Comparison of ENCODE assay signal across 1 cellular context in genomic region chr17:61461967-61462733, GRCh38.
TF ChIP-seq lines count a peak whose summit lies in the region.

No MANE protein-coding gene starts in this region.

TF ChIP-seq in IMR-90, 13 proteins besides CTCF, POLR2A, EP300 and RAD21 (continued from another document):
- no peak for TF ChIP-seq MAZ (IDR thresholded peaks at IDR 0.05; ENCODE audit: borderline replicate concordance, low read depth, low read length)
- TF ChIP-seq CEBPB (IDR thresholded peaks at IDR 0.05; ENCODE audit: low read depth, low read length) = no peak
- no peak for TF ChIP-seq BHLHE40 (IDR thresholded peaks at IDR 0.05; ENCODE audit: low read depth, low read length)
- no peak for TF ChIP-seq FOS (IDR thresholded peaks at IDR 0.05; ENCODE audit: low read depth, low read length)
- no peak for TF ChIP-seq CHD1 (IDR thresholded peaks at IDR 0.05; ENCODE audit: low read depth, low read length)
- TF ChIP-seq RFX5 (IDR thresholded peaks at IDR 0.05; ENCODE audit: low read depth, low read length) = no peak
- TF ChIP-seq SMC3 (IDR thresholded peaks at IDR 0.05; ENCODE audit: low read depth, low read length) = no peak
- no peak for TF ChIP-seq MXI1 (IDR thresholded peaks at IDR 0.05; ENCODE audit: borderline replicate concordance, low read depth, low read length)
- TF ChIP-seq RCOR1 (IDR thresholded peaks at IDR 0.05; ENCODE audit: insufficient replicate concordance, low read length) = no peak
- TF ChIP-seq ELK1 (IDR thresholded peaks at IDR 0.05; ENCODE audit: borderline replicate concordance, low read depth, low read length) = no peak
